In genomic region chr15:73696641-73697001, GRCh38 we compare ENCODE assay signal across 1 cellular context.
TF ChIP-seq lines count a peak whose summit lies in the region.

No MANE protein-coding gene starts in this region.

TF ChIP-seq in GM23338, 12 proteins besides CTCF, POLR2A, EP300 and RAD21:
- TF ChIP-seq ZNF462 (CRISPR knock-in tag; IDR thresholded peaks at IDR 0.05) (no peak), EZH2phosphoT487 (IDR thresholded peaks at IDR 0.05; ENCODE audit: unreplicated experiment) (no peak), JUNB (IDR thresholded peaks at IDR 0.05; ENCODE audit: unreplicated experiment) (no peak), POLR2AphosphoS5 (IDR thresholded peaks at IDR 0.05; ENCODE audit: low read depth) (no peak), ZNF114 (CRISPR knock-in tag; IDR thresholded peaks at IDR 0.05) (no peak), NANOG (IDR thresholded peaks at IDR 0.05; ENCODE audit: borderline replicate concordance) (no peak), REST (IDR thresholded peaks at IDR 0.05; ENCODE audit: unreplicated experiment) (no peak), CREB1 (CRISPR knock-in tag; IDR thresholded peaks at IDR 0.05; ENCODE audit: low read depth) (no peak), ZNF331 (CRISPR knock-in tag; IDR thresholded peaks at IDR 0.05; ENCODE audit: low read depth) (no peak), STAT1 (IDR thresholded peaks at IDR 0.05; ENCODE audit: unreplicated experiment) (no peak), ETS1 (IDR thresholded peaks at IDR 0.05) (no peak), EZH2 (IDR thresholded peaks at IDR 0.05; ENCODE audit: low read depth, unreplicated experiment) (no peak)
